In genomic region chr1:112866151-112866550, GRCh38 we compare ENCODE assay signal across 14 cellular contexts.
DNase-seq lines count a peak whose midpoint lies in the region; ATAC-seq and TF ChIP-seq lines count a peak whose summit lies in the region.
"Had no signal": no experiment of that assay in that cellular context is flagged by ENCODE, and none has a peak within 500 bp of the region (broad histone marks: within the 10 kb centered on the region; RNA-seq: fewer than 3 reads in every experiment).

No MANE protein-coding gene starts in this region.

- peaks cover 3% of the 10 kb centered on the region; the same call in 1 of the 2 replicates for H3K4me1 ChIP-seq in IMR-90 (ENCODE audit: control insufficient read depth, insufficient read depth, low read length)
- H3K4me1 ChIP-seq: right atrium auricular region, uterus had no signal

- CTCF ChIA-PET in IMR-90 (lab: Yijun Ruan, JAX), result no interaction called here

- no peak overlapping the region for H3K4me3 ChIP-seq in IMR-90 (ENCODE audit: insufficient read depth, low read depth, low read length)
- H3K4me3 ChIP-seq: lung, right atrium auricular region, uterus had no signal

- dilution Hi-C loops in IMR-90 (cut with HindIII; ENCODE audit: low sequenced_read_pairs, unreplicated experiment), result no loop called here

- H4K91ac ChIP-seq in IMR-90 (ENCODE audit: insufficient read depth, low read depth, low read length), result no peak overlapping the region

- ATAC-seq in IMR-90 (ENCODE audit: low read depth) (peak; percentile 87), GM19023 (IDR thresholded peaks at IDR 0.05; ENCODE audit: unreplicated experiment) (no peak)
- ATAC-seq in stimulated activated memory B cell treated with anti-CD40 and anti-IgM and Interleukin-4, amounts not matched to agents 10 μg/mL and 1 μg/mL and 100 μg/mL, for 72 hours, result no peak
- ATAC-seq: activated CD8-positive, alpha-beta memory T cell treated with anti-CD3 and anti-CD28 coated beads, Interleukin-2, amount 10 ng/mL, durations not matched to agents 7 days and 5 days had no signal

- no peak overlapping the region for H3K9ac ChIP-seq in IMR-90 (ENCODE audit: low read depth, low read length)

- no peak overlapping the region for H3K27ac Mint-ChIP-seq in stimulated activated memory B cell treated with anti-CD40 and anti-IgM and Interleukin-4, amounts not matched to agents 10 μg/mL and 1 μg/mL and 100 μg/mL, for 72 hours
- H3K27ac Mint-ChIP-seq: activated CD8-positive, alpha-beta memory T cell treated with anti-CD3 and anti-CD28 coated beads, Interleukin-2, amount 10 ng/mL, durations not matched to agents 7 days and 5 days; B cell had no signal

- no peak overlapping the region for H4K8ac ChIP-seq in IMR-90 (ENCODE audit: low read depth in 2 of 2, low read length in 2 of 2)

- no peak overlapping the region for H3K14ac ChIP-seq in IMR-90 (replicated peaks; ENCODE audit: low read depth, low read length)

- no TSS peak for BruUV-seq in IMR-90 (replicated peaks; lab: Mats Ljungman, UMichigan)

- H3K18ac ChIP-seq in IMR-90 (ENCODE audit: low read depth, low read length), result no peak overlapping the region

- no peaks in the 10 kb centered on the region for H3K79me1 ChIP-seq in IMR-90 (ENCODE audit: low read depth in 1 of 2, low read length in 2 of 2)

- H2BK5ac ChIP-seq in IMR-90 (ENCODE audit: low read depth, low read length, poor library complexity, severe bottlenecking), result no peak overlapping the region

- H3K9me1 ChIP-seq in IMR-90 (ENCODE audit: insufficient read depth, low read length), result no peaks in the 10 kb centered on the region; the same call in 1 of the 2 replicates

- no peak overlapping the region for H3K4me2 ChIP-seq in IMR-90 (ENCODE audit: low read depth, low read length)

- POLR2A ChIA-PET in IMR-90 (lab: Charles Lee; ENCODE audit: unreplicated experiment), result no interaction called here

- H3K27me3 Mint-ChIP-seq in stimulated activated memory B cell treated with anti-CD40 and anti-IgM and Interleukin-4, amounts not matched to agents 10 μg/mL and 1 μg/mL and 100 μg/mL, for 72 hours, result peaks cover 9% of the 10 kb centered on the region
- H3K27me3 Mint-ChIP-seq: activated CD8-positive, alpha-beta memory T cell treated with anti-CD3 and anti-CD28 coated beads, Interleukin-2, amount 10 ng/mL, durations not matched to agents 7 days and 5 days had no signal

- no peaks in the 10 kb centered on the region for H3K27me3 ChIP-seq in IMR-90 (ENCODE audit: control insufficient read depth, insufficient read depth, low read length)
- H3K27me3 ChIP-seq: right atrium auricular region, uterus had no signal

- intact Hi-C loops in IMR-90 (cut with micrococcal nuclease), result no loop called here
- intact Hi-C loops in posterior vena cava (cut with DNase I), result no loop called here

- H3K36me3 Mint-ChIP-seq in stimulated activated memory B cell treated with anti-CD40 and anti-IgM and Interleukin-4, amounts not matched to agents 10 μg/mL and 1 μg/mL and 100 μg/mL, for 72 hours, result no peaks in the 10 kb centered on the region
- H3K36me3 Mint-ChIP-seq: activated CD8-positive, alpha-beta memory T cell treated with anti-CD3 and anti-CD28 coated beads, Interleukin-2, amount 10 ng/mL, durations not matched to agents 7 days and 5 days had no signal

- no peak overlapping the region for H4K5ac ChIP-seq in IMR-90 (ENCODE audit: low read depth, low read length)

- WGBS in IMR-90 (ENCODE audit: extremely low coverage in 2 of 2, insufficient read length in 1 of 2), 2 experiments, result 100% methylated on average over 1 of the region's 2 CpGs; no CpG with 5 or more reads in 1 of the 2 experiments

- DNase-seq in AG08396 (ENCODE audit: low spot score), result peak; percentile 43
- peak; percentile 82 for DNase-seq in IMR-90
- DNase-seq in dedifferentiated amniotic fluid mesenchymal stem cell (ENCODE audit: extremely low spot score), result peak; percentile 20
- peak; percentile 79 for DNase-seq in kidney glomerular epithelial cell (lab: John Stamatoyannopoulos, UW)
- DNase-seq in GM13976 (ENCODE audit: low spot score), result no peak
- DNase-seq in posterior vena cava (ENCODE audit: low spot score), result no peak
- DNase-seq: activated CD8-positive, alpha-beta memory T cell treated with anti-CD3 and anti-CD28 coated beads, Interleukin-2, amount 10 ng/mL, durations not matched to agents 7 days and 5 days; NCI-H187; uterus had no signal

- H3K36me3 ChIP-seq in IMR-90 (ENCODE audit: control insufficient read depth, insufficient read depth, low read length), result no peaks in the 10 kb centered on the region
- H3K36me3 ChIP-seq: right atrium auricular region, uterus had no signal

- TF ChIP-seq RAD21 in IMR-90 (IDR thresholded peaks at IDR 0.05; ENCODE audit: low read length), result no peak

- H3K9me3 ChIP-seq in IMR-90 (ENCODE audit: control insufficient read depth, insufficient read depth, low read length), result no peaks in the 10 kb centered on the region
- H3K9me3 ChIP-seq: right atrium auricular region, uterus had no signal

- peak overlapping the region; percentile 48; the same call in 1 of the 2 replicates for H2BK120ac ChIP-seq in IMR-90 (ENCODE audit: low read depth, low read length)

- peak overlapping the region; percentile 25; the same call in 1 of the 2 replicates for H3K4ac ChIP-seq in IMR-90 (ENCODE audit: low read depth, low read length)

- H2AK5ac ChIP-seq in IMR-90 (ENCODE audit: low read depth, low read length), result 0 out of 2 replicates have a peak overlapping the region, but pooled peaks have one; percentile 9

- H2BK15ac ChIP-seq in IMR-90 (ENCODE audit: low read depth, low read length), result 0 out of 3 replicates have a peak overlapping the region, but pooled peaks have one; percentile 8

- no peaks in the 10 kb centered on the region for H3K4me1 Mint-ChIP-seq in stimulated activated memory B cell treated with anti-CD40 and anti-IgM and Interleukin-4, amounts not matched to agents 10 μg/mL and 1 μg/mL and 100 μg/mL, for 72 hours
- H3K4me1 Mint-ChIP-seq: B cell had no signal

- no peak for TF ChIP-seq POLR2A in IMR-90 (IDR thresholded peaks at IDR 0.05; ENCODE audit: low read depth, low read length)

- H3K23ac ChIP-seq in IMR-90 (ENCODE audit: low read depth, low read length), result no peak overlapping the region

- H2AFZ ChIP-seq in IMR-90 (replicated peaks; ENCODE audit: low read length, poor library complexity), result peak overlapping the region; percentile 18

- no peak overlapping the region for H2AK9ac ChIP-seq in IMR-90 (replicated peaks; ENCODE audit: low read depth, low read length, poor library complexity)

- no peak overlapping the region for H3K27ac ChIP-seq in IMR-90 (ENCODE audit: insufficient read depth, low read length)
- H3K27ac ChIP-seq: right atrium auricular region, uterus had no signal

- in situ Hi-C loops in IMR-90 (cut with MboI; ENCODE audit: low sequenced_read_pairs), result no loop called here
- in situ Hi-C loops in GM13976 (cut with MboI; ENCODE audit: low sequenced_read_pairs, unreplicated experiment), result no loop called here

- no peaks in the 10 kb centered on the region for H4K20me1 ChIP-seq in IMR-90 (ENCODE audit: insufficient read depth, low read length)

- no peak overlapping the region for H3K4me3 Mint-ChIP-seq in stimulated activated memory B cell treated with anti-CD40 and anti-IgM and Interleukin-4, amounts not matched to agents 10 μg/mL and 1 μg/mL and 100 μg/mL, for 72 hours
- H3K4me3 Mint-ChIP-seq: activated CD8-positive, alpha-beta memory T cell treated with anti-CD3 and anti-CD28 coated beads, Interleukin-2, amount 10 ng/mL, durations not matched to agents 7 days and 5 days; B cell had no signal

- TF ChIP-seq CTCF in IMR-90 (conservative IDR thresholded peaks at IDR 0.05; ENCODE audit: low read depth, low read length) (no peak), GM13976 (IDR thresholded peaks at IDR 0.05; ENCODE audit: borderline replicate concordance, control extremely low read depth, extremely low read depth, insufficient read depth, missing control alignments) (no peak)

- H3K9me3 Mint-ChIP-seq in stimulated activated memory B cell treated with anti-CD40 and anti-IgM and Interleukin-4, amounts not matched to agents 10 μg/mL and 1 μg/mL and 100 μg/mL, for 72 hours, result no peaks in the 10 kb centered on the region

- H3K56ac ChIP-seq in IMR-90 (ENCODE audit: extremely low read depth, insufficient read depth, low read length), result no peak overlapping the region

- peak overlapping the region; percentile 82; the same call in 1 of the 2 replicates for H2BK20ac ChIP-seq in IMR-90 (ENCODE audit: low read depth, low read length)

TF ChIP-seq in IMR-90, 13 proteins besides CTCF, POLR2A, EP300 and RAD21:
- TF ChIP-seq ELK1 (IDR thresholded peaks at IDR 0.05; ENCODE audit: borderline replicate concordance, low read depth, low read length), result no peak
- no peak for TF ChIP-seq MXI1 (IDR thresholded peaks at IDR 0.05; ENCODE audit: borderline replicate concordance, low read depth, low read length)
- no peak for TF ChIP-seq RCOR1 (IDR thresholded peaks at IDR 0.05; ENCODE audit: insufficient replicate concordance, low read length)
- no peak for TF ChIP-seq USF2 (IDR thresholded peaks at IDR 0.05; ENCODE audit: low read depth, low read length)
- TF ChIP-seq MAFK (IDR thresholded peaks at IDR 0.05; ENCODE audit: low read depth, low read length), result no peak
- TF ChIP-seq SMC3 (IDR thresholded peaks at IDR 0.05; ENCODE audit: low read depth, low read length), result no peak
- no peak for TF ChIP-seq CEBPB (IDR thresholded peaks at IDR 0.05; ENCODE audit: low read depth, low read length)
- no peak for TF ChIP-seq MAZ (IDR thresholded peaks at IDR 0.05; ENCODE audit: borderline replicate concordance, low read depth, low read length)

Comparison
In these comparisons a context has a peak if more than half of its experiments do, and no peak if none do; other contexts are left out.
1. DNase-seq: peak in AG08396 (single experiment), IMR-90 (single experiment), dedifferentiated amniotic fluid mesenchymal stem cell (single experiment) and kidney glomerular epithelial cell (single experiment); none in GM13976 (single experiment) and posterior vena cava (single experiment).